Comparison of ENCODE assay signal across 2 cellular contexts in the genomic region with DNA sequence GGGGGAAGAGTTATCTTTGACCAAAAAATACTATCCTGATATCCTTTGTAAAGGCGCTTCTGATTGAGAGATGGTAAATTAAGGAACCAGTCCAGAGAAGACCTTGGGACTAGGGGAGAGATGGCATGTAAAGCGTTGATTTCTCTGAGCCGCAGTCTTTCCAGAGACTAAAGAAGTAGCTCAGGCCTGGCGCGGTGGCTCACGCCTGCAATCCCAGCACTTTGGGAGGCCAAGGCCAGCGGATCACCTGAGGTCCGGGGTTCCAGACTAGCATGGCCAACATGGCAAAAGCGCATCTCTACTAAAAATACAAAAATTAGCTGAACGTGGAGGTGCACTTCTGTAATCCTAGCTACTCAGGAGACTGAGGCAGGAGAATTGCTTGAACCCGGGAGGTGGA.
TF ChIP-seq lines count a peak whose summit lies in the region.

No MANE protein-coding gene starts in this region.

TF ChIP-seq in HCT116, 20 proteins besides CTCF, POLR2A, EP300 and RAD21:
- TF ChIP-seq FOSL1 (IDR thresholded peaks at IDR 0.05; ENCODE audit: low read depth) (no peak), CBX3 (IDR thresholded peaks at IDR 0.05; ENCODE audit: low read depth) (no peak), ZFX (IDR thresholded peaks at IDR 0.05) (no peak)
- TF ChIP-seq, protein P1, sequence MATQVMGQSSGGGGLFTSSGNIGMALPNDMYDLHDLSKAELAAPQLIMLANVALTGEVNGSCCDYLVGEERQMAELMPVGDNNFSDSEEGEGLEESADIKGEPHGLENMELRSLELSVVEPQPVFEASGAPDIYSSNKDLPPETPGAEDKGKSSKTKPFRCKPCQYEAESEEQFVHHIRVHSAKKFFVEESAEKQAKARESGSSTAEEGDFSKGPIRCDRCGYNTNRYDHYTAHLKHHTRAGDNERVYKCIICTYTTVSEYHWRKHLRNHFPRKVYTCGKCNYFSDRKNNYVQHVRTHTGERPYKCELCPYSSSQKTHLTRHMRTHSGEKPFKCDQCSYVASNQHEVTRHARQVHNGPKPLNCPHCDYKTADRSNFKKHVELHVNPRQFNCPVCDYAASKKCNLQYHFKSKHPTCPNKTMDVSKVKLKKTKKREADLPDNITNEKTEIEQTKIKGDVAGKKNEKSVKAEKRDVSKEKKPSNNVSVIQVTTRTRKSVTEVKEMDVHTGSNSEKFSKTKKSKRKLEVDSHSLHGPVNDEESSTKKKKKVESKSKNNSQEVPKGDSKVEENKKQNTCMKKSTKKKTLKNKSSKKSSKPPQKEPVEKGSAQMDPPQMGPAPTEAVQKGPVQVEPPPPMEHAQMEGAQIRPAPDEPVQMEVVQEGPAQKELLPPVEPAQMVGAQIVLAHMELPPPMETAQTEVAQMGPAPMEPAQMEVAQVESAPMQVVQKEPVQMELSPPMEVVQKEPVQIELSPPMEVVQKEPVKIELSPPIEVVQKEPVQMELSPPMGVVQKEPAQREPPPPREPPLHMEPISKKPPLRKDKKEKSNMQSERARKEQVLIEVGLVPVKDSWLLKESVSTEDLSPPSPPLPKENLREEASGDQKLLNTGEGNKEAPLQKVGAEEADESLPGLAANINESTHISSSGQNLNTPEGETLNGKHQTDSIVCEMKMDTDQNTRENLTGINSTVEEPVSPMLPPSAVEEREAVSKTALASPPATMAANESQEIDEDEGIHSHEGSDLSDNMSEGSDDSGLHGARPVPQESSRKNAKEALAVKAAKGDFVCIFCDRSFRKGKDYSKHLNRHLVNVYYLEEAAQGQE (IDR thresholded peaks at IDR 0.05; ENCODE audit: low read depth) = no peak
TF ChIP-seq in HCT116: peak in this region for 0.

TF ChIP-seq in GM12891, 5 proteins besides CTCF, POLR2A, EP300 and RAD21:
- no peak for TF ChIP-seq POLR2AphosphoS5 (IDR thresholded peaks at IDR 0.05; ENCODE audit: low read depth, low read length)
- TF ChIP-seq TAF1 (IDR thresholded peaks at IDR 0.05; ENCODE audit: low read depth, low read length) = no peak
- no peak for TF ChIP-seq PAX5 (IDR thresholded peaks at IDR 0.05; ENCODE audit: insufficient read depth, low read length, severe bottlenecking)
- TF ChIP-seq POU2F2 (IDR thresholded peaks at IDR 0.05; ENCODE audit: low read depth, low read length) = no peak
- no peak for TF ChIP-seq SPI1 (IDR thresholded peaks at IDR 0.05; ENCODE audit: low read depth, low read length)
